8 cellular contexts compared by ENCODE assay signal in the genomic region with DNA sequence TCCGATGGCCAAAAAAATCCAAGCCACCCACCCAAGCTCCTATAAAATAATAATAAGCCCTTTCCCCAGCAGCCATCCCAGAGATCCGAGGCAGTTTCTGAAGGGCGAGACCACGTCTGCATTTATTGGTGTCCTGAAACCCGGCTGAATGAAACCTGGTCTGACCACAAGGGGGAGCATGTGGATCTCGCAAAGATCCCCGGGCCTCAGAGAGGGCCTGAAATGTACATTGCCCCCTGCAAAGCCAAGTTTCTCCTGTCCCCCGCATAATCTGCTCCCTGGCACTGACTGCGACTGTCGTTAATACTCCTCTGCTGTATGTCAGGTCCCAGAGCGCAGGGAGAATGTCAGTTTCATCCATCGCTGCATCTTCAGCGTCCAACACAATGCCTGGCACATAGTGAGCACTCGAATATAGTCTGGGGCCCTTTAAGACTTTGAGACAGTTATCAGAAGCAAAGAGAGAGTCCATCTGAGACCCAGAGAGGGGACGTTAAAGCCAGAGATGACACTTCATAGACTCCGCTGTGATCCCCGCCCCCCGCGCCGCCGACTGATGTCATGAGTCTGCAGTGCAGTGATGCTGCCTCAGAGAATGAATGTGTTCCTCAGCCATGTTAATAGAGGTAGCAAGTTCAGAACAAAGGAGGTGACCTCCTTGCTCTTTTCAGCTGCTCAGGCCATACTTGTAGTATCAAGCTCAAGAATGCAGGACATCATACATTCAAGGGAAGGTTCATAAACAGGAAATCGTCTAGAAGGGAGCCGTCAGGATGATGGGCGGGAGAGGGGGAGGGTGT.
DNase-seq lines count a peak whose midpoint lies in the region; ATAC-seq lines count a peak whose summit lies in the region.

No MANE protein-coding gene starts in this region.

- no peak overlapping the region for H3K27ac Mint-ChIP-seq in central memory CD8-positive, alpha-beta T cell (ENCODE audit: low read depth)

- H3K27me3 Mint-ChIP-seq in central memory CD8-positive, alpha-beta T cell = peaks cover 74% of the 10 kb centered on the region

- intact Hi-C loops in Right ventricle myocardium inferior (cut with DNase I) = loop anchor here (1.0 to 5.0 kb wide), 3 partner anchors 67 to 291 kb away; a partner anchor contains a TSS
- intact Hi-C loops in cardiac septum (cut with DNase I) = loop anchor here (1.0 kb wide), 3 partner anchors 67 to 292 kb away; no protein-coding TSS in a partner anchor
- intact Hi-C loops in left colon (cut with DNase I, micrococcal nuclease) = loop anchor here (2.0 to 10.0 kb wide), 3 partner anchors 67 to 294 kb away; no protein-coding TSS in a partner anchor

- peak; percentile 61 for ATAC-seq in Right ventricle myocardium inferior
- no peak for ATAC-seq in central memory CD8-positive, alpha-beta T cell (replicated peaks; ENCODE audit: extremely low read depth, poor library complexity, severe bottlenecking)
- peak; percentile 74 for ATAC-seq in left colon
- no peak for ATAC-seq in GM18498 (IDR thresholded peaks at IDR 0.05; ENCODE audit: unreplicated experiment)

- H3K4me1 Mint-ChIP-seq in central memory CD8-positive, alpha-beta T cell = peaks cover 7% of the 10 kb centered on the region

- no peak overlapping the region for H3K4me3 Mint-ChIP-seq in central memory CD8-positive, alpha-beta T cell

- H3K9me3 Mint-ChIP-seq in central memory CD8-positive, alpha-beta T cell = no peaks in the 10 kb centered on the region

- no peaks in the 10 kb centered on the region for H3K36me3 Mint-ChIP-seq in central memory CD8-positive, alpha-beta T cell (ENCODE audit: insufficient read depth)

- DNase-seq in Right ventricle myocardium inferior (ENCODE audit: missing footprints) = no peak
- no peak for DNase-seq in cardiac septum (ENCODE audit: low spot score)
- peak; percentile 33 for DNase-seq in NCI-H226
- DNase-seq in activated CD4-positive, CD25-positive, alpha-beta regulatory T cell treated with anti-CD3 and anti-CD28 coated beads, Interleukin-2, amount 50 U/mL, for 16 hours (ENCODE audit: low read depth, low spot score) = peak; percentile 41
- peak; percentile 48 to 51 for DNase-seq in central memory CD8-positive, alpha-beta T cell (ENCODE audit: low spot score in 2 of 2)
- DNase-seq in left colon = peak; percentile 45 to 77
- DNase-seq in stimulated activated CD4-positive, alpha-beta T cell treated with anti-CD3 and anti-CD28 coated beads, Interleukin-2, amount 100 ng/mL, for 48 hours = peak; percentile 63 to 66

Comparison
In these comparisons a context has a peak if more than half of its experiments do, and no peak if none do; other contexts are left out.
1. ATAC-seq: peak in Right ventricle myocardium inferior (single experiment) and left colon (single experiment); none in central memory CD8-positive, alpha-beta T cell (single experiment) and GM18498 (single experiment).
2. DNase-seq: peak in NCI-H226 (single experiment), activated CD4-positive, CD25-positive, alpha-beta regulatory T cell treated with anti-CD3 and anti-CD28 coated beads, Interleukin-2, amount 50 U/mL, for 16 hours (single experiment), central memory CD8-positive, alpha-beta T cell (2 of 2), left colon (2 of 2) and stimulated activated CD4-positive, alpha-beta T cell treated with anti-CD3 and anti-CD28 coated beads, Interleukin-2, amount 100 ng/mL, for 48 hours (2 of 2); none in Right ventricle myocardium inferior (single experiment) and cardiac septum (single experiment).